In the genomic region with DNA sequence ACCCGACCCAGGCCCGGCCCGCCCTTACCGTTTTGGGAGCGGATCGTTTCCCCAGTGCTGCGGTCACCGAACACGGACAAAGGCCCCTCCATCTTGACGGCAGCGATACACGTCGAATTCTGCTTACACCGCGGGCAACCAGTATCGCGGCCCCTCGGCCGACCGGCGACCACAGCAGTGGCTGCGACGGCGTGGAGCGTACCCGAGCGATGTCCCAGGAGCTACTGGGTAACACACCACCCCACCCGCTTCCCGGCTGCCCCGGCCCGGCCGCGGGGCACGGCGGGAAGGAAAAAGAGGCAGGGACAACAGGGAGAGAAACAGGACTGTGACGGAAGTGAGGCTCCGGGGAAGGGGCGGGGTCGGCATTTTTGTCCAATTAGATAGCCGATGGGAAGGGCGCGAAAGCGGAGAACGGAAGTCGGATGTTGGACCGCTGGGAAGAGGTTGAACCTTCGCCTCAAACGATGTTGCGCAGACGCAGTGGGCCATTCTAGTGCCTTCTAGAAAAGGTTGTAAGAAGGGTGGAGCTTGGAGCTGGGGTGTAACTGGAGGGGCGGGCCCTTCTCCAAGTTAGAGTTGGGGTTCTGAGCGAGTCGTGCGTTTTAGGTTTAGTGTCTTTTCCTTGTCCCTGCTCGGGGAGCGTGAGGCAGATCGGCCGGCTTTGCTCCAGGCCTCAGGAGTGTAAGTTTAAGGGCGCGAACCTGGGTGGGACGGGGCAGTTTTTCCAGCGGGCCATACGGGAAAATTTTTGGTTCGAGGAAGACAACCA, we compare ENCODE assay signal across 1 cellular context.
TF ChIP-seq lines count a peak whose summit lies in the region.

A gene (minus strand): TSS at position 226 of the 772 bp plus-strand sequence. CDS start 134 bp downstream, at position 92.

TF ChIP-seq in HepG2, 621 proteins besides CTCF, POLR2A, EP300 and RAD21 (continued from another document and continues in another):
- TF ChIP-seq, protein P1, sequence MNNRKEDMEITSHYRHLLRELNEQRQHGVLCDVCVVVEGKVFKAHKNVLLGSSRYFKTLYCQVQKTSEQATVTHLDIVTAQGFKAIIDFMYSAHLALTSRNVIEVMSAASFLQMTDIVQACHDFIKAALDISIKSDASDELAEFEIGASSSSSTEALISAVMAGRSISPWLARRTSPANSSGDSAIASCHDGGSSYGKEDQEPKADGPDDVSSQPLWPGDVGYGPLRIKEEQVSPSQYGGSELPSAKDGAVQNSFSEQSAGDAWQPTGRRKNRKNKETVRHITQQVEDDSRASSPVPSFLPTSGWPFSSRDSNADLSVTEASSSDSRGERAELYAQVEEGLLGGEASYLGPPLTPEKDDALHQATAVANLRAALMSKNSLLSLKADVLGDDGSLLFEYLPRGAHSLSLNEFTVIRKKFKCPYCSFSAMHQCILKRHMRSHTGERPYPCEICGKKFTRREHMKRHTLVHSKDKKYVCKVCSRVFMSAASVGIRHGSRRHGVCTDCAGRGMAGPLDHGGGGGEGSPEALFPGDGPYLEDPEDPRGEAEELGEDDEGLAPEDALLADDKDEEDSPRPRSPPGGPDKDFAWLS (CRISPR knock-in tag; IDR thresholded peaks at IDR 0.05; ENCODE audit: borderline replicate concordance): peak; percentile 46; the same call in 1 of the 2 replicates
- peak; percentile 94 for TF ChIP-seq ZMYM4 (CRISPR knock-in tag; IDR thresholded peaks at IDR 0.05)
- TF ChIP-seq YY1 (IDR thresholded peaks at IDR 0.05; ENCODE audit: insufficient read depth, insufficient replicate concordance, low read depth, low read length): peak; percentile 68
- peak; percentile 83; the same call in 1 of the 2 replicates for TF ChIP-seq TMF1 (CRISPR knock-in tag; IDR thresholded peaks at IDR 0.05; ENCODE audit: low read depth)
- TF ChIP-seq FOXA1 (IDR thresholded peaks at IDR 0.05): no peak
- TF ChIP-seq FOXA1 (CRISPR knock-in tag; IDR thresholded peaks at IDR 0.05): peak; percentile 20; the same call in 1 of the 2 replicates
- no peak for TF ChIP-seq ATF7 (IDR thresholded peaks at IDR 0.05)
- no peak; the same call in 1 of the 2 replicates for TF ChIP-seq ATF7 (CRISPR knock-in tag; IDR thresholded peaks at IDR 0.05)
- TF ChIP-seq, protein P2, sequence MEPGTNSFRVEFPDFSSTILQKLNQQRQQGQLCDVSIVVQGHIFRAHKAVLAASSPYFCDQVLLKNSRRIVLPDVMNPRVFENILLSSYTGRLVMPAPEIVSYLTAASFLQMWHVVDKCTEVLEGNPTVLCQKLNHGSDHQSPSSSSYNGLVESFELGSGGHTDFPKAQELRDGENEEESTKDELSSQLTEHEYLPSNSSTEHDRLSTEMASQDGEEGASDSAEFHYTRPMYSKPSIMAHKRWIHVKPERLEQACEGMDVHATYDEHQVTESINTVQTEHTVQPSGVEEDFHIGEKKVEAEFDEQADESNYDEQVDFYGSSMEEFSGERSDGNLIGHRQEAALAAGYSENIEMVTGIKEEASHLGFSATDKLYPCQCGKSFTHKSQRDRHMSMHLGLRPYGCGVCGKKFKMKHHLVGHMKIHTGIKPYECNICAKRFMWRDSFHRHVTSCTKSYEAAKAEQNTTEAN (CRISPR knock-in tag; conservative IDR thresholded peaks at IDR 0.05): no peak
- no peak for TF ChIP-seq ZNF12 (CRISPR knock-in tag; IDR thresholded peaks at IDR 0.05)
- TF ChIP-seq ZFP62 (CRISPR knock-in tag; IDR thresholded peaks at IDR 0.05): no peak
- TF ChIP-seq, protein P3, sequence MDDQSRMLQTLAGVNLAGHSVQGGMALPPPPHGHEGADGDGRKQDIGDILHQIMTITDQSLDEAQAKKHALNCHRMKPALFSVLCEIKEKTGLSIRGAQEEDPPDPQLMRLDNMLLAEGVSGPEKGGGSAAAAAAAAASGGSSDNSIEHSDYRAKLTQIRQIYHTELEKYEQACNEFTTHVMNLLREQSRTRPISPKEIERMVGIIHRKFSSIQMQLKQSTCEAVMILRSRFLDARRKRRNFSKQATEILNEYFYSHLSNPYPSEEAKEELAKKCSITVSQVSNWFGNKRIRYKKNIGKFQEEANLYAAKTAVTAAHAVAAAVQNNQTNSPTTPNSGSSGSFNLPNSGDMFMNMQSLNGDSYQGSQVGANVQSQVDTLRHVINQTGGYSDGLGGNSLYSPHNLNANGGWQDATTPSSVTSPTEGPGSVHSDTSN (CRISPR knock-in tag; IDR thresholded peaks at IDR 0.05; ENCODE audit: borderline replicate concordance): no peak
- TF ChIP-seq SMAD1 (CRISPR knock-in tag; IDR thresholded peaks at IDR 0.05; ENCODE audit: borderline replicate concordance, low read depth): 0 out of 2 replicates have a peak, but pooled peaks have one; percentile 58
- TF ChIP-seq ZNF510 (CRISPR knock-in tag; IDR thresholded peaks at IDR 0.05; ENCODE audit: low read depth): peak; percentile 97
- TF ChIP-seq, protein P4, sequence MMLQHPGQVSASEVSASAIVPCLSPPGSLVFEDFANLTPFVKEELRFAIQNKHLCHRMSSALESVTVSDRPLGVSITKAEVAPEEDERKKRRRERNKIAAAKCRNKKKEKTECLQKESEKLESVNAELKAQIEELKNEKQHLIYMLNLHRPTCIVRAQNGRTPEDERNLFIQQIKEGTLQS (CRISPR knock-in tag; IDR thresholded peaks at IDR 0.05): 0 out of 2 replicates have a peak, but pooled peaks have one; percentile 23
- TF ChIP-seq ZBTB21 (CRISPR knock-in tag; IDR thresholded peaks at IDR 0.05): no peak; the same call in none of the 2 replicates
- no peak for TF ChIP-seq PRMT3 (CRISPR knock-in tag; IDR thresholded peaks at IDR 0.05; ENCODE audit: borderline replicate concordance, low read depth)
- TF ChIP-seq RFX5 (IDR thresholded peaks at IDR 0.05; ENCODE audit: low read depth, low read length): peak; percentile 50; the same call in 1 of the 2 replicates
- 0 out of 2 replicates have a peak, but pooled peaks have one; percentile 1 for TF ChIP-seq ZNF850 (CRISPR knock-in tag; conservative IDR thresholded peaks at IDR 0.05)
- TF ChIP-seq, protein P5, sequence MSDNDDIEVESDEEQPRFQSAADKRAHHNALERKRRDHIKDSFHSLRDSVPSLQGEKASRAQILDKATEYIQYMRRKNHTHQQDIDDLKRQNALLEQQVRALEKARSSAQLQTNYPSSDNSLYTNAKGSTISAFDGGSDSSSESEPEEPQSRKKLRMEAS (IDR thresholded peaks at IDR 0.05): peak; percentile 89
- no peak for TF ChIP-seq NR3C1 (CRISPR knock-in tag; IDR thresholded peaks at IDR 0.05)
- TF ChIP-seq, protein P6, sequence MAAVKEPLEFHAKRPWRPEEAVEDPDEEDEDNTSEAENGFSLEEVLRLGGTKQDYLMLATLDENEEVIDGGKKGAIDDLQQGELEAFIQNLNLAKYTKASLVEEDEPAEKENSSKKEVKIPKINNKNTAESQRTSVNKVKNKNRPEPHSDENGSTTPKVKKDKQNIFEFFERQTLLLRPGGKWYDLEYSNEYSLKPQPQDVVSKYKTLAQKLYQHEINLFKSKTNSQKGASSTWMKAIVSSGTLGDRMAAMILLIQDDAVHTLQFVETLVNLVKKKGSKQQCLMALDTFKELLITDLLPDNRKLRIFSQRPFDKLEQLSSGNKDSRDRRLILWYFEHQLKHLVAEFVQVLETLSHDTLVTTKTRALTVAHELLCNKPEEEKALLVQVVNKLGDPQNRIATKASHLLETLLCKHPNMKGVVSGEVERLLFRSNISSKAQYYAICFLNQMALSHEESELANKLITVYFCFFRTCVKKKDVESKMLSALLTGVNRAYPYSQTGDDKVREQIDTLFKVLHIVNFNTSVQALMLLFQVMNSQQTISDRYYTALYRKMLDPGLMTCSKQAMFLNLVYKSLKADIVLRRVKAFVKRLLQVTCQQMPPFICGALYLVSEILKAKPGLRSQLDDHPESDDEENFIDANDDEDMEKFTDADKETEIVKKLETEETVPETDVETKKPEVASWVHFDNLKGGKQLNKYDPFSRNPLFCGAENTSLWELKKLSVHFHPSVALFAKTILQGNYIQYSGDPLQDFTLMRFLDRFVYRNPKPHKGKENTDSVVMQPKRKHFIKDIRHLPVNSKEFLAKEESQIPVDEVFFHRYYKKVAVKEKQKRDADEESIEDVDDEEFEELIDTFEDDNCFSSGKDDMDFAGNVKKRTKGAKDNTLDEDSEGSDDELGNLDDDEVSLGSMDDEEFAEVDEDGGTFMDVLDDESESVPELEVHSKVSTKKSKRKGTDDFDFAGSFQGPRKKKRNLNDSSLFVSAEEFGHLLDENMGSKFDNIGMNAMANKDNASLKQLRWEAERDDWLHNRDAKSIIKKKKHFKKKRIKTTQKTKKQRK (IDR thresholded peaks at IDR 0.05; ENCODE audit: low read length): no peak
- TF ChIP-seq, protein P7, sequence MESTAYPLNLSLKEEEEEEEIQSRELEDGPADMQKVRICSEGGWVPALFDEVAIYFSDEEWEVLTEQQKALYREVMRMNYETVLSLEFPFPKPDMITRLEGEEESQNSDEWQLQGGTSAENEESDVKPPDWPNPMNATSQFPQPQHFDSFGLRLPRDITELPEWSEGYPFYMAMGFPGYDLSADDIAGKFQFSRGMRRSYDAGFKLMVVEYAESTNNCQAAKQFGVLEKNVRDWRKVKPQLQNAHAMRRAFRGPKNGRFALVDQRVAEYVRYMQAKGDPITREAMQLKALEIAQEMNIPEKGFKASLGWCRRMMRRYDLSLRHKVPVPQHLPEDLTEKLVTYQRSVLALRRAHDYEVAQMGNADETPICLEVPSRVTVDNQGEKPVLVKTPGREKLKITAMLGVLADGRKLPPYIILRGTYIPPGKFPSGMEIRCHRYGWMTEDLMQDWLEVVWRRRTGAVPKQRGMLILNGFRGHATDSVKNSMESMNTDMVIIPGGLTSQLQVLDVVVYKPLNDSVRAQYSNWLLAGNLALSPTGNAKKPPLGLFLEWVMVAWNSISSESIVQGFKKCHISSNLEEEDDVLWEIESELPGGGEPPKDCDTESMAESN (CRISPR knock-in tag; conservative IDR thresholded peaks at IDR 0.05): peak; percentile 54; the same call in 1 of the 2 replicates
- TF ChIP-seq SKI (IDR thresholded peaks at IDR 0.05; ENCODE audit: partially characterized antibody): no peak
- no peak for TF ChIP-seq CCAR2 (optimal IDR thresholded peaks at IDR 0.05; ENCODE audit: low read depth, low read length)
- peak; percentile 93 for TF ChIP-seq ZNF615 (CRISPR knock-in tag; IDR thresholded peaks at IDR 0.05; ENCODE audit: borderline replicate concordance)
- TF ChIP-seq, protein P8, sequence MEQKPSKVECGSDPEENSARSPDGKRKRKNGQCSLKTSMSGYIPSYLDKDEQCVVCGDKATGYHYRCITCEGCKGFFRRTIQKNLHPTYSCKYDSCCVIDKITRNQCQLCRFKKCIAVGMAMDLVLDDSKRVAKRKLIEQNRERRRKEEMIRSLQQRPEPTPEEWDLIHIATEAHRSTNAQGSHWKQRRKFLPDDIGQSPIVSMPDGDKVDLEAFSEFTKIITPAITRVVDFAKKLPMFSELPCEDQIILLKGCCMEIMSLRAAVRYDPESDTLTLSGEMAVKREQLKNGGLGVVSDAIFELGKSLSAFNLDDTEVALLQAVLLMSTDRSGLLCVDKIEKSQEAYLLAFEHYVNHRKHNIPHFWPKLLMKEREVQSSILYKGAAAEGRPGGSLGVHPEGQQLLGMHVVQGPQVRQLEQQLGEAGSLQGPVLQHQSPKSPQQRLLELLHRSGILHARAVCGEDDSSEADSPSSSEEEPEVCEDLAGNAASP (CRISPR knock-in tag; IDR thresholded peaks at IDR 0.05; ENCODE audit: borderline replicate concordance): peak; percentile 67; the same call in 1 of the 2 replicates
- no peak for TF ChIP-seq NFIB (CRISPR knock-in tag; IDR thresholded peaks at IDR 0.05; ENCODE audit: borderline replicate concordance)
- TF ChIP-seq ZNF564 (CRISPR knock-in tag; IDR thresholded peaks at IDR 0.05): no peak; the same call in 1 of the 2 replicates
- peak; percentile 93; the same call in 2 of the 3 replicates for TF ChIP-seq MXI1 (IDR thresholded peaks at IDR 0.05; ENCODE audit: borderline replicate concordance, low read depth, low read length)
- TF ChIP-seq ZNF3 (CRISPR knock-in tag; IDR thresholded peaks at IDR 0.05): no peak
- TF ChIP-seq FOXA3 (CRISPR knock-in tag; IDR thresholded peaks at IDR 0.05): peak; percentile 64; the same call in 1 of the 2 replicates
- TF ChIP-seq ZNF543 (CRISPR knock-in tag; IDR thresholded peaks at IDR 0.05): peak; percentile 88; the same call in 1 of the 2 replicates
- TF ChIP-seq, protein P9, sequence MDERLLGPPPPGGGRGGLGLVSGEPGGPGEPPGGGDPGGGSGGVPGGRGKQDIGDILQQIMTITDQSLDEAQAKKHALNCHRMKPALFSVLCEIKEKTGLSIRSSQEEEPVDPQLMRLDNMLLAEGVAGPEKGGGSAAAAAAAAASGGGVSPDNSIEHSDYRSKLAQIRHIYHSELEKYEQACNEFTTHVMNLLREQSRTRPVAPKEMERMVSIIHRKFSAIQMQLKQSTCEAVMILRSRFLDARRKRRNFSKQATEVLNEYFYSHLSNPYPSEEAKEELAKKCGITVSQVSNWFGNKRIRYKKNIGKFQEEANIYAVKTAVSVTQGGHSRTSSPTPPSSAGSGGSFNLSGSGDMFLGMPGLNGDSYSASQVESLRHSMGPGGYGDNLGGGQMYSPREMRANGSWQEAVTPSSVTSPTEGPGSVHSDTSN (CRISPR knock-in tag; IDR thresholded peaks at IDR 0.05): no peak
- TF ChIP-seq ZNF343 (CRISPR knock-in tag; IDR thresholded peaks at IDR 0.05): peak; percentile 92
- no peak for TF ChIP-seq ZNF709 (CRISPR knock-in tag; IDR thresholded peaks at IDR 0.05)
- TF ChIP-seq, protein P10, sequence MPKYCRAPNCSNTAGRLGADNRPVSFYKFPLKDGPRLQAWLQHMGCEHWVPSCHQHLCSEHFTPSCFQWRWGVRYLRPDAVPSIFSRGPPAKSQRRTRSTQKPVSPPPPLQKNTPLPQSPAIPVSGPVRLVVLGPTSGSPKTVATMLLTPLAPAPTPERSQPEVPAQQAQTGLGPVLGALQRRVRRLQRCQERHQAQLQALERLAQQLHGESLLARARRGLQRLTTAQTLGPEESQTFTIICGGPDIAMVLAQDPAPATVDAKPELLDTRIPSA (CRISPR knock-in tag; IDR thresholded peaks at IDR 0.05; ENCODE audit: borderline replicate concordance): peak; percentile 94
- TF ChIP-seq HMGA1 (CRISPR knock-in tag; conservative IDR thresholded peaks at IDR 0.05): no peak
- TF ChIP-seq, protein P11, sequence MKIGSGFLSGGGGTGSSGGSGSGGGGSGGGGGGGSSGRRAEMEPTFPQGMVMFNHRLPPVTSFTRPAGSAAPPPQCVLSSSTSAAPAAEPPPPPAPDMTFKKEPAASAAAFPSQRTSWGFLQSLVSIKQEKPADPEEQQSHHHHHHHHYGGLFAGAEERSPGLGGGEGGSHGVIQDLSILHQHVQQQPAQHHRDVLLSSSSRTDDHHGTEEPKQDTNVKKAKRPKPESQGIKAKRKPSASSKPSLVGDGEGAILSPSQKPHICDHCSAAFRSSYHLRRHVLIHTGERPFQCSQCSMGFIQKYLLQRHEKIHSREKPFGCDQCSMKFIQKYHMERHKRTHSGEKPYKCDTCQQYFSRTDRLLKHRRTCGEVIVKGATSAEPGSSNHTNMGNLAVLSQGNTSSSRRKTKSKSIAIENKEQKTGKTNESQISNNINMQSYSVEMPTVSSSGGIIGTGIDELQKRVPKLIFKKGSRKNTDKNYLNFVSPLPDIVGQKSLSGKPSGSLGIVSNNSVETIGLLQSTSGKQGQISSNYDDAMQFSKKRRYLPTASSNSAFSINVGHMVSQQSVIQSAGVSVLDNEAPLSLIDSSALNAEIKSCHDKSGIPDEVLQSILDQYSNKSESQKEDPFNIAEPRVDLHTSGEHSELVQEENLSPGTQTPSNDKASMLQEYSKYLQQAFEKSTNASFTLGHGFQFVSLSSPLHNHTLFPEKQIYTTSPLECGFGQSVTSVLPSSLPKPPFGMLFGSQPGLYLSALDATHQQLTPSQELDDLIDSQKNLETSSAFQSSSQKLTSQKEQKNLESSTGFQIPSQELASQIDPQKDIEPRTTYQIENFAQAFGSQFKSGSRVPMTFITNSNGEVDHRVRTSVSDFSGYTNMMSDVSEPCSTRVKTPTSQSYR (CRISPR knock-in tag; IDR thresholded peaks at IDR 0.05; ENCODE audit: borderline replicate concordance): no peak; the same call in 1 of the 2 replicates
- TF ChIP-seq ZBTB20 (CRISPR knock-in tag; IDR thresholded peaks at IDR 0.05; ENCODE audit: borderline replicate concordance, low read depth): peak; percentile 57
- TF ChIP-seq ZFP36 (IDR thresholded peaks at IDR 0.05; ENCODE audit: borderline replicate concordance, low read depth, low read length, partially characterized antibody): no peak
